Comparison of ENCODE assay signal across 8 cellular contexts in the genomic region with DNA sequence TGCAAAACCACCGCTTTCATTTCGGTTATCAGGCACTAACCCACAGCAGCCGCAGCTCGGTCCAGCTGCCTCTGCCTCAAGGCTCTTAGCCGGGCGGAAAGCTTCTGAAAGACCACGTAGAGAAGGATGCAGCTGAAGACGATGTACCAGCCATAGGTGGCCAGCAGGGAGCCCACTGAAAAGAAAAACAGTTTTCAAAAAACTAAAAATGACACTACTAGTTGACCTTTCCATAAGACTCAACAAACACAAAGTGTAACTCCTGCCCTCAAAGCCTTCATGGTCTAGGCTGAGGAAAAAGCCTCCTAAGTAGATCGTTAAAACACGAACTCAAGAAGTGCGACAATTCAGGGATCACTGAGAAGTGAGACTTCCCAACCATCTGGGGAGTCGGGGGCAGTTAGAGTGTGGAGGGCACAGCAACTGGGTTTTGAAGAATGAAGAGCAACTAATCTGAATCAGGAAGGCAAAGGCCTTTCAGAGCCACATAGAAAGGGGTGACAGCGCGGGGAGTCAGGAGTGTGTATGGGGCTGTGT. TPM values are rescaled to one million over a fixed set of nuclear protein-coding genes. Genes with fewer than 3 reads are reported as not detected.
DNase-seq lines count a peak whose midpoint lies in the region; ATAC-seq, FAIRE-seq and TF ChIP-seq lines count a peak whose summit lies in the region.

No MANE protein-coding gene starts in this region.

- no TSS peak for BruUV-seq in endothelial cell of umbilical vein (replicated peaks; lab: Mats Ljungman, UMichigan)

- no peak overlapping the region for H3K4ac ChIP-seq in neuronal stem cell (ENCODE audit: low read length)

- dilution Hi-C loops in endothelial cell of umbilical vein (cut with MboI; ENCODE audit: extremely low pct_ligation_motif_present, low sequenced_read_pairs), result no loop called here

- peak; percentile 83 for FAIRE-seq in endothelial cell of umbilical vein (lab: Jason Lieb, UNC)

- no peak overlapping the region for H3K14ac ChIP-seq in neuronal stem cell (ENCODE audit: low read length)

- H3K36me3 ChIP-seq in ACC112 (ENCODE audit: insufficient read depth, low read length) (peaks cover 39% of the 10 kb centered on the region), SK-N-SH (replicated peaks in 1 of 2; ENCODE audit: control insufficient read depth in 1 of 2, insufficient read depth in 2 of 2, low read length in 1 of 2) (peaks cover 48 to 59% of the 10 kb centered on the region in 2 experiments), endothelial cell of umbilical vein (ENCODE audit: control insufficient read depth in 2 of 2, extremely low read depth in 1 of 2, insufficient read depth in 2 of 2, low read length in 2 of 2) (peaks cover 24 to 26% of the 10 kb centered on the region in 2 experiments), neuronal stem cell (replicated peaks in 1 of 2; ENCODE audit: control insufficient read depth in 2 of 2, insufficient read depth in 2 of 2, low read length in 2 of 2) (peaks cover 34 to 64% of the 10 kb centered on the region in 2 donors)

- peak overlapping the region; percentile 69 for H2BK5ac ChIP-seq in neuronal stem cell (ENCODE audit: low read length)

- peak; percentile 63 for TF ChIP-seq CTCF in GM12872 (IDR thresholded peaks at IDR 0.05; ENCODE audit: insufficient read depth, low read depth, low read length)
- TF ChIP-seq CTCF in SK-N-SH (IDR thresholded peaks at IDR 0.05), result peak; percentile 56
- TF ChIP-seq CTCF in endothelial cell of umbilical vein (IDR thresholded peaks at IDR 0.05; ENCODE audit: extremely low read depth in 1 of 2, insufficient read depth in 1 of 2, low read depth in 1 of 2, low read length in 2 of 2), result peak; percentile 43 to 51

- peaks cover 5% of the 10 kb centered on the region for H3K79me1 ChIP-seq in neuronal stem cell (ENCODE audit: low read depth, low read length)

- H3K27ac ChIP-seq in ACC112 (ENCODE audit: low read depth, low read length), result peak overlapping the region; percentile 77
- peak overlapping the region; percentile 75 to 86 for H3K27ac ChIP-seq in SK-N-SH (ENCODE audit: low read depth in 2 of 2, low read length in 1 of 2)
- peak overlapping the region; percentile 75 for H3K27ac ChIP-seq in endothelial cell of umbilical vein (ENCODE audit: insufficient read depth, low read depth, low read length)
- H3K27ac ChIP-seq in neuronal stem cell (replicated peaks; ENCODE audit: low read length), result peak overlapping the region; percentile 12

- H4K8ac ChIP-seq in neuronal stem cell (ENCODE audit: low read depth, low read length), result no peak overlapping the region

- H3K4me3 ChIP-seq in ACC112 (ENCODE audit: low read depth, low read length), result peak overlapping the region; percentile 89
- peak overlapping the region; percentile 91 to 97 for H3K4me3 ChIP-seq in SK-N-SH (ENCODE audit: low read depth in 2 of 2, low read length in 1 of 2)
- peak overlapping the region; percentile 63 to 98 (median 82) for H3K4me3 ChIP-seq in endothelial cell of umbilical vein (replicated peaks in 1 of 3; ENCODE audit: insufficient read depth in 1 of 3, low read depth in 1 of 3, low read length in 3 of 3)
- peak overlapping the region; percentile 83 to 97 for H3K4me3 ChIP-seq in neuronal stem cell (ENCODE audit: low read length in 2 of 2)

- CTCF ChIA-PET in SK-N-SH (lab: Yijun Ruan, JAX), result interaction anchor here (0.7 to 1.5 kb wide), 8 partner anchors 10 to 366 kb away, joined by 3 to 13 read pairs (median 4); partner anchors contain the start of gene SNRPA1
- CTCF ChIA-PET in endothelial cell of umbilical vein (lab: Charles Lee), result interaction anchor here (0.6 to 1.1 kb wide), 9 partner anchors 9 to 365 kb away, joined by 3 to 7 read pairs (median 3); no protein-coding TSS in a partner anchor

- ATAC-seq in HG03103 (IDR thresholded peaks at IDR 0.05; ENCODE audit: low read depth, unreplicated experiment), result peak; percentile 31

- H2BK120ac ChIP-seq in neuronal stem cell (ENCODE audit: low read depth, low read length), result no peak overlapping the region

- no peak overlapping the region for H4K91ac ChIP-seq in neuronal stem cell (ENCODE audit: low read depth, low read length, poor library complexity)

- no peak overlapping the region for H3K18ac ChIP-seq in neuronal stem cell (ENCODE audit: low read length)

- H3K9me3 ChIP-seq in SK-N-SH (no peaks in the 10 kb centered on the region), endothelial cell of umbilical vein (replicated peaks; ENCODE audit: control insufficient read depth, insufficient read depth, low read length) (no peaks in the 10 kb centered on the region), neuronal stem cell (replicated peaks in 1 of 2; ENCODE audit: control insufficient read depth in 2 of 2, insufficient read depth in 1 of 2, low read depth in 1 of 2, low read length in 2 of 2) (no peaks in the 10 kb centered on the region)

- intact Hi-C loops in endothelial cell of umbilical vein (cut with micrococcal nuclease), result loop anchor here (1.0 to 5.0 kb wide), 3 partner anchors 18 to 554 kb away; no protein-coding TSS in a partner anchor

- POLR2A ChIA-PET in SK-N-SH (lab: Yijun Ruan, JAX), result no interaction called here
- POLR2A ChIA-PET in endothelial cell of umbilical vein (lab: Charles Lee), result interaction anchor here (0.9 kb wide), 1 partner anchor 9 kb away, joined by 3 read pairs; no protein-coding TSS in a partner anchor

- H2AK5ac ChIP-seq in neuronal stem cell (ENCODE audit: low read depth, low read length), result no peak overlapping the region

- H3K4me2 ChIP-seq in SK-N-SH, result peak overlapping the region; percentile 79
- peak overlapping the region; percentile 81 for H3K4me2 ChIP-seq in endothelial cell of umbilical vein (ENCODE audit: insufficient read depth, low read length)
- H3K4me2 ChIP-seq in neuronal stem cell (ENCODE audit: insufficient read depth, low read length, poor library complexity, severe bottlenecking), result peak overlapping the region; percentile 64

- H2AFZ ChIP-seq in ACC112 (ENCODE audit: low read length, unreplicated experiment) (peak overlapping the region; percentile 52), SK-N-SH (ENCODE audit: low read depth) (peak overlapping the region; percentile 12; the same call in 1 of the 2 replicates), endothelial cell of umbilical vein (ENCODE audit: low read depth, low read length) (peak overlapping the region; percentile 45), neuronal stem cell (ENCODE audit: low read length) (peak overlapping the region; percentile 93)

- no peak for TF ChIP-seq RAD21 in SK-N-SH (IDR thresholded peaks at IDR 0.05; ENCODE audit: low read length)

- H2BK12ac ChIP-seq in neuronal stem cell (ENCODE audit: low read length), result no peak overlapping the region

- peaks cover 13% of the 10 kb centered on the region for H4K20me1 ChIP-seq in SK-N-SH (ENCODE audit: insufficient read depth)
- H4K20me1 ChIP-seq in endothelial cell of umbilical vein (replicated peaks; ENCODE audit: control insufficient read depth, extremely low read depth, insufficient read depth, low read length), result no peaks in the 10 kb centered on the region

- H3K4me1 ChIP-seq in ACC112 (ENCODE audit: control insufficient read depth, insufficient read depth, low read length, unreplicated experiment) (peaks cover 8% of the 10 kb centered on the region), SK-N-SH (ENCODE audit: control insufficient read depth in 1 of 2, insufficient read depth in 2 of 2, low read depth in 1 of 2, low read length in 1 of 2) (peaks cover 3 to 36% of the 10 kb centered on the region in 2 experiments; a peak in 2 of 4 replicates), endothelial cell of umbilical vein (ENCODE audit: control insufficient read depth, extremely low read depth, insufficient read depth, low read length) (peaks cover 11% of the 10 kb centered on the region), neuronal stem cell (ENCODE audit: control insufficient read depth in 2 of 2, insufficient read depth in 1 of 2, low read depth in 1 of 2, low read length in 2 of 2) (peaks cover 4% of the 10 kb centered on the region in 2 donors)

- DNase-seq in SK-N-SH, result peak; percentile 65
- DNase-seq in endothelial cell of umbilical vein (ENCODE audit: low read depth, low spot score), result peak; percentile 58
- DNase-seq in neuronal stem cell (ENCODE audit: low spot score), result no peak
- DNase-seq in NCI-H1436 treated with DMSO at 0.1 percent for 48 hours (lab: John Stamatoyannopoulos, UW), result no peak
- no peak for DNase-seq in GDM1 (lab: John Stamatoyannopoulos, UW)

- peak overlapping the region; percentile 89 for H3K9ac ChIP-seq in SK-N-SH
- peak overlapping the region; percentile 82 for H3K9ac ChIP-seq in endothelial cell of umbilical vein (replicated peaks; ENCODE audit: extremely low read depth, insufficient read depth, low read length)
- H3K9ac ChIP-seq in neuronal stem cell (ENCODE audit: low read depth, low read length, poor library complexity), result peak overlapping the region; percentile 87

- H2BK15ac ChIP-seq in neuronal stem cell (ENCODE audit: low read length), result no peak overlapping the region

- H3K79me2 ChIP-seq in ACC112 (ENCODE audit: control insufficient read depth, insufficient read depth, low read length, unreplicated experiment) (peaks cover 28% of the 10 kb centered on the region), SK-N-SH (ENCODE audit: insufficient read depth) (peaks cover 31% of the 10 kb centered on the region), endothelial cell of umbilical vein (ENCODE audit: control insufficient read depth, insufficient read depth, low read length) (peaks cover 19% of the 10 kb centered on the region)

- H3F3A ChIP-seq in SK-N-SH (replicated peaks; ENCODE audit: insufficient read depth), result peaks cover 22% of the 10 kb centered on the region

- H3K27me3 ChIP-seq in ACC112 (ENCODE audit: insufficient read depth, low read length) (no peaks in the 10 kb centered on the region), SK-N-SH (ENCODE audit: insufficient read depth) (no peaks in the 10 kb centered on the region), endothelial cell of umbilical vein (ENCODE audit: control insufficient read depth in 2 of 2, insufficient read depth in 2 of 2, low read length in 2 of 2) (no peaks in the 10 kb centered on the region), neuronal stem cell (ENCODE audit: control insufficient read depth in 3 of 3, insufficient read depth in 3 of 3, low read depth in 1 of 3, low read length in 3 of 3) (no peaks in the 10 kb centered on the region)

- H3K23ac ChIP-seq in neuronal stem cell (ENCODE audit: low read depth, low read length, poor library complexity), result peak overlapping the region; percentile 67

- H3K9me1 ChIP-seq in endothelial cell of umbilical vein (replicated peaks; ENCODE audit: control insufficient read depth, extremely low read depth, insufficient read depth, low read length), result no peaks in the 10 kb centered on the region

- TF ChIP-seq POLR2A in endothelial cell of umbilical vein (IDR thresholded peaks at IDR 0.05; ENCODE audit: low read depth, low read length), result no peak

- 6% methylated on average over 14 of the region's 14 CpGs for WGBS in SK-N-SH (ENCODE audit: low lambda C conversion rate)
- WGBS in neuronal stem cell (ENCODE audit: extremely low coverage in 2 of 2, insufficient read length in 2 of 2, insufficient replicate concordance in 1 of 2), 2 donors, result no CpG with 5 or more reads among the region's 14 CpGs

- no peak for TF ChIP-seq EP300 in SK-N-SH (IDR thresholded peaks at IDR 0.05; ENCODE audit: borderline replicate concordance in 1 of 2, low read depth in 1 of 2, low read length in 1 of 2)

- no peaks in the 10 kb centered on the region for H3K9me2 ChIP-seq in SK-N-SH

RNA-seq across cellular contexts. Expression of gene SELENOS, which starts 0.7 kb away (rescaled TPM):
- polyA plus RNA-seq in SK-N-SH (2012; rRNA removed) (101 and 124 TPM in 2 replicates), endothelial cell of umbilical vein (92.4 and 101 TPM in 2 replicates)
- 124 and 132 TPM in 2 replicates for polyA plus RNA-seq in SK-N-SH (2012; cell fraction: cytosol; rRNA removed)
- 48.8 and 75.5 TPM in 2 replicates for polyA plus RNA-seq in SK-N-SH (2012; cell fraction: nucleus; rRNA removed)
- 70.4 and 73.2 TPM in 2 replicates for total RNA-seq in endothelial cell of umbilical vein
- polyA plus RNA-seq in endothelial cell of umbilical vein (2011; cell fraction: cytosol; rRNA removed), result 91.0 and 96.0 TPM in 2 replicates
- 51.8 and 63.9 TPM in 2 replicates for polyA plus RNA-seq in endothelial cell of umbilical vein (2011; cell fraction: nucleus; rRNA removed)
- 61.3 and 63.3 TPM in 2 replicates for polyA plus RNA-seq in endothelial cell of umbilical vein (2012)
- polyA minus RNA-seq in endothelial cell of umbilical vein, result 43.7 and 45.2 TPM in 2 replicates
- polyA minus RNA-seq in endothelial cell of umbilical vein (2011; cell fraction: cytosol; rRNA and poly(A)+ RNA removed), result 19.3 TPM
- 39.9 and 51.3 TPM in 2 replicates for polyA minus RNA-seq in endothelial cell of umbilical vein (2011; cell fraction: nucleus; rRNA and poly(A)+ RNA removed)
- polyA plus RNA-seq in neuronal stem cell (2013, experiment 1 of 2), result 27.7 TPM
- polyA plus RNA-seq in neuronal stem cell (2013, experiment 2 of 2), result 28.7 TPM

RNA-seq across cellular contexts. Expression of gene SNRPA1, which starts 18.5 kb away (rescaled TPM):
- polyA plus RNA-seq in SK-N-SH (2012; rRNA removed) (59.9 and 62.3 TPM in 2 replicates), endothelial cell of umbilical vein (33.9 and 68.5 TPM in 2 replicates)
- polyA plus RNA-seq in SK-N-SH (2012; cell fraction: cytosol; rRNA removed), result 68.2 and 86.6 TPM in 2 replicates
- polyA plus RNA-seq in SK-N-SH (2012; cell fraction: nucleus; rRNA removed), result 58.2 and 99.5 TPM in 2 replicates
- 80.8 and 82.7 TPM in 2 replicates for total RNA-seq in endothelial cell of umbilical vein
- 67.6 and 98.6 TPM in 2 replicates for polyA plus RNA-seq in endothelial cell of umbilical vein (2011; cell fraction: cytosol; rRNA removed)
- 118 and 166 TPM in 2 replicates for polyA plus RNA-seq in endothelial cell of umbilical vein (2011; cell fraction: nucleus; rRNA removed)
- polyA plus RNA-seq in endothelial cell of umbilical vein (2012), result 49.0 and 84.6 TPM in 2 replicates
- polyA minus RNA-seq in endothelial cell of umbilical vein, result 16.2 and 17.0 TPM in 2 replicates
- 50.5 TPM for polyA minus RNA-seq in endothelial cell of umbilical vein (2011; cell fraction: cytosol; rRNA and poly(A)+ RNA removed)
- polyA minus RNA-seq in endothelial cell of umbilical vein (2011; cell fraction: nucleus; rRNA and poly(A)+ RNA removed), result 33.4 and 50.5 TPM in 2 replicates
- polyA plus RNA-seq in neuronal stem cell (2013, experiment 1 of 2), result 125 TPM
- polyA plus RNA-seq in neuronal stem cell (2013, experiment 2 of 2), result 129 TPM

RNA-seq across cellular contexts. Expression of gene CHSY1, which starts 24.7 kb away (rescaled TPM):
- polyA plus RNA-seq in SK-N-SH (2012; rRNA removed), result 15.7 and 17.4 TPM in 2 replicates
- polyA plus RNA-seq in SK-N-SH (2012; cell fraction: cytosol; rRNA removed), result 21.1 and 21.5 TPM in 2 replicates
- polyA plus RNA-seq in SK-N-SH (2012; cell fraction: nucleus; rRNA removed), result 6.0 and 10.5 TPM in 2 replicates
- total RNA-seq in endothelial cell of umbilical vein, result 47.0 and 50.8 TPM in 2 replicates
- polyA plus RNA-seq in endothelial cell of umbilical vein, result 20.3 and 23.7 TPM in 2 replicates
- polyA plus RNA-seq in endothelial cell of umbilical vein (2011; cell fraction: cytosol; rRNA removed), result 26.5 and 27.6 TPM in 2 replicates
- 24.8 and 30.0 TPM in 2 replicates for polyA plus RNA-seq in endothelial cell of umbilical vein (2011; cell fraction: nucleus; rRNA removed)
- polyA plus RNA-seq in endothelial cell of umbilical vein (2012), result 22.2 and 25.6 TPM in 2 replicates
- polyA minus RNA-seq in endothelial cell of umbilical vein, result 38.5 and 44.9 TPM in 2 replicates
- polyA minus RNA-seq in endothelial cell of umbilical vein (2011; cell fraction: cytosol; rRNA and poly(A)+ RNA removed), result 21.6 TPM
- polyA minus RNA-seq in endothelial cell of umbilical vein (2011; cell fraction: nucleus; rRNA and poly(A)+ RNA removed), result 26.8 and 42.4 TPM in 2 replicates
- polyA plus RNA-seq in neuronal stem cell (2013, experiment 1 of 2), result 21.2 TPM
- polyA plus RNA-seq in neuronal stem cell (2013, experiment 2 of 2), result 19.4 TPM

Comparison
In these comparisons a context has a peak if more than half of its experiments do, and no peak if none do; other contexts are left out.
1. H2AFZ ChIP-seq: peak in every context shown above with its lines; median percentile 93 in neuronal stem cell; 52 in ACC112; 45 in endothelial cell of umbilical vein; 12 in SK-N-SH.
2. H3K27ac ChIP-seq: peak in every context shown above with its lines; median percentile 80 in SK-N-SH; 77 in ACC112; 75 in endothelial cell of umbilical vein; 12 in neuronal stem cell.
3. DNase-seq: peak in SK-N-SH (single experiment) and endothelial cell of umbilical vein (single experiment); none in neuronal stem cell (single experiment), NCI-H1436 treated with DMSO at 0.1 percent for 48 hours (single experiment) and GDM1 (single experiment).
4. Peak in every context shown above with its lines, with median percentiles within 50 percentile points of each other: H3K4me3 ChIP-seq, CTCF ChIP-seq, H3K4me2 ChIP-seq and H3K9ac ChIP-seq.